In genomic region chr2:174691203-174691779, GRCh38 we compare ENCODE assay signal across 1 cellular context.
TF ChIP-seq lines count a peak whose summit lies in the region.

No MANE protein-coding gene starts in this region.

TF ChIP-seq in GM12878, 131 proteins besides CTCF, POLR2A, EP300 and RAD21 (continued from another document):
- TF ChIP-seq RUNX3 (IDR thresholded peaks at IDR 0.05; ENCODE audit: low read length), result peak; percentile 46; the same call in 1 of the 2 replicates
- TF ChIP-seq TCF12 (IDR thresholded peaks at IDR 0.05; ENCODE audit: low read depth, low read length), result no peak
- TF ChIP-seq REST (IDR thresholded peaks at IDR 0.05; ENCODE audit: low read depth, low read length), result no peak
- TF ChIP-seq CUX1 (IDR thresholded peaks at IDR 0.05; ENCODE audit: insufficient replicate concordance, low read depth, low read length), result no peak
- TF ChIP-seq TARDBP (IDR thresholded peaks at IDR 0.05; ENCODE audit: borderline replicate concordance), result no peak
- peak; percentile 55 to 64; a peak in 2 of 4 replicates for TF ChIP-seq IKZF2 (IDR thresholded peaks at IDR 0.05)
- no peak for TF ChIP-seq ATF3 (IDR thresholded peaks at IDR 0.05; ENCODE audit: borderline replicate concordance, extremely low read depth, low read depth, low read length)
- TF ChIP-seq POLR2AphosphoS2 (IDR thresholded peaks at IDR 0.05; ENCODE audit: low read depth, low read length), result no peak
- TF ChIP-seq USF2 (IDR thresholded peaks at IDR 0.05; ENCODE audit: borderline replicate concordance, low read depth, low read length), result no peak
- TF ChIP-seq SUZ12 (IDR thresholded peaks at IDR 0.05; ENCODE audit: unreplicated experiment), result no peak
- no peak for TF ChIP-seq WRNIP1 (IDR thresholded peaks at IDR 0.05; ENCODE audit: borderline replicate concordance, low read depth, low read length)
- peak; percentile 65; the same call in 1 of the 2 replicates for TF ChIP-seq RELB (IDR thresholded peaks at IDR 0.05; ENCODE audit: low read depth)
